In the genomic region with DNA sequence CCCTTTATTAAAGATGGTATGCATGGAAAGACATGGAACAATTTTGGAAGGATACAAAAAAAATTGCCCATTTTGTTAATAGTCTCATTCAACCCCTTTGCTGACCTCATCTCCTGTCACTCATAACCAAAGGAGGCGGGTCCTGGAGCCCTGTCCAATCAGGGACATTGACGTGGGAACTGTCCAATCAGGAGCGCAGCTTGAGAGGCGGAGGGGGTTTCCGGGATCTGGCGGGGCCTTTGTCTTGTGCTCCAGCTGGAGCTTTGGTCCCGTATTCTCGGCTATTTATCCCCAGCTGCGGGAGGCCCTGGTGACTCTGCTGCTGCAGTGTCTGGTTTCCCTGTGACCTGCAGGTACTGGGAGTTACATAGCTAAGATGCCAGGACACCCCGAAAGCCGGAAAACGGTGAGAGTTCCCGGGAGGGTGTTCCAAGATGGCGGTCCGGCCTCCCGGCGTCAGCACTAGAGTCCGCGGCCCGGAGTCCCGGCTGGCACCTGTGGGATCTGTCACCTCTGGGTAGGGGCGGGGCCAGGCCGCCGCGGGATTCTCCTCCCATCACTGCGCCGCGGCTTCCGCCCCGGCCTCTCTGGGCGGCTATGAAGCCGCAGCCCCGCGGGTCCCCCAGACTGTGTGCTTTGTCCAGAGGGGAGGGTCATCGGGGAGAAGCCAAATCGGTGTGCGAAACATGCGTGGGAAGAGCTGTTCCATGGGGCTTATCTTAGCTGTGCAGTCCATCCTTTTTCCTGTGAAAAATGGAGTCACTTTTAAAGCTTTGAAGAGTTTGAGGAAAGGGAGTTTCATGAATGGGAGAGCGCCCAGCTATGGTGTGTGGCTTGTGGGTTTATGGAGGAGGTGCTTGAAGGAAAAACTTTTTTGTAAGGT, we compare ENCODE assay signal across 1 cellular context.
TF ChIP-seq lines count a peak whose summit lies in the region.

TSS of gene ZNF678 (plus strand) at position 238 of the 883 bp plus-strand sequence. CDS start 87,436 bp downstream, outside the sequence.

TF ChIP-seq in K562, 482 proteins besides CTCF, POLR2A, EP300 and RAD21 (continued from another document and continues in another):
- TF ChIP-seq ARID4B (CRISPR knock-in tag; IDR thresholded peaks at IDR 0.05) (peak; percentile 68; the same call in 1 of the 2 replicates), HMGN3 (IDR thresholded peaks at IDR 0.05; ENCODE audit: borderline replicate concordance, extremely low read depth, insufficient read length, low read depth, low read length) (peak; percentile 89), ZNF263 (CRISPR knock-in tag; IDR thresholded peaks at IDR 0.05; ENCODE audit: borderline replicate concordance) (no peak), ZNF133 (CRISPR knock-in tag; IDR thresholded peaks at IDR 0.05) (no peak), ATF1 (CRISPR knock-in tag; IDR thresholded peaks at IDR 0.05) (peak; percentile 24; the same call in 1 of the 2 replicates), ATF1 (tag; IDR thresholded peaks at IDR 0.05) (peak; percentile 95), ZBTB2 (IDR thresholded peaks at IDR 0.05) (peak; percentile 57; the same call in 1 of the 2 replicates), FOXP4 (CRISPR knock-in tag; IDR thresholded peaks at IDR 0.05; ENCODE audit: borderline replicate concordance) (no peak), ATF6 (CRISPR knock-in tag; IDR thresholded peaks at IDR 0.05) (no peak), HDAC8 (tag; IDR thresholded peaks at IDR 0.05) (no peak; the same call in 1 of the 2 replicates), NR3C1 (CRISPR knock-in tag; IDR thresholded peaks at IDR 0.05) (no peak), SMAD3 (CRISPR knock-in tag; conservative IDR thresholded peaks at IDR 0.05) (no peak), BCLAF1 (IDR thresholded peaks at IDR 0.05; ENCODE audit: borderline replicate concordance in 1 of 2, control insufficient read depth in 1 of 2, low read depth in 2 of 2, low read length in 1 of 2) (peak in 1 of 2 experiments; percentile 80; a peak in 1 of 4 replicates), DPF2 (IDR thresholded peaks at IDR 0.05) (peak; percentile 90), HDAC2 (IDR thresholded peaks at IDR 0.05) (peak; percentile 79), BRF1 (IDR thresholded peaks at IDR 0.05; ENCODE audit: borderline replicate concordance, extremely low read depth, insufficient read length) (no peak), PTBP1 (IDR thresholded peaks at IDR 0.05; ENCODE audit: low read depth, low read length) (no peak), ZNF655 (CRISPR knock-in tag; IDR thresholded peaks at IDR 0.05) (no peak)
- TF ChIP-seq, protein P1, sequence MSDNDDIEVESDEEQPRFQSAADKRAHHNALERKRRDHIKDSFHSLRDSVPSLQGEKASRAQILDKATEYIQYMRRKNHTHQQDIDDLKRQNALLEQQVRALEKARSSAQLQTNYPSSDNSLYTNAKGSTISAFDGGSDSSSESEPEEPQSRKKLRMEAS (CRISPR knock-in tag; IDR thresholded peaks at IDR 0.05): peak; percentile 42
- TF ChIP-seq, protein P2, sequence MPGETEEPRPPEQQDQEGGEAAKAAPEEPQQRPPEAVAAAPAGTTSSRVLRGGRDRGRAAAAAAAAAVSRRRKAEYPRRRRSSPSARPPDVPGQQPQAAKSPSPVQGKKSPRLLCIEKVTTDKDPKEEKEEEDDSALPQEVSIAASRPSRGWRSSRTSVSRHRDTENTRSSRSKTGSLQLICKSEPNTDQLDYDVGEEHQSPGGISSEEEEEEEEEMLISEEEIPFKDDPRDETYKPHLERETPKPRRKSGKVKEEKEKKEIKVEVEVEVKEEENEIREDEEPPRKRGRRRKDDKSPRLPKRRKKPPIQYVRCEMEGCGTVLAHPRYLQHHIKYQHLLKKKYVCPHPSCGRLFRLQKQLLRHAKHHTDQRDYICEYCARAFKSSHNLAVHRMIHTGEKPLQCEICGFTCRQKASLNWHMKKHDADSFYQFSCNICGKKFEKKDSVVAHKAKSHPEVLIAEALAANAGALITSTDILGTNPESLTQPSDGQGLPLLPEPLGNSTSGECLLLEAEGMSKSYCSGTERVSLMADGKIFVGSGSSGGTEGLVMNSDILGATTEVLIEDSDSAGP (CRISPR knock-in tag; IDR thresholded peaks at IDR 0.05): no peak
- TF ChIP-seq, protein P3, sequence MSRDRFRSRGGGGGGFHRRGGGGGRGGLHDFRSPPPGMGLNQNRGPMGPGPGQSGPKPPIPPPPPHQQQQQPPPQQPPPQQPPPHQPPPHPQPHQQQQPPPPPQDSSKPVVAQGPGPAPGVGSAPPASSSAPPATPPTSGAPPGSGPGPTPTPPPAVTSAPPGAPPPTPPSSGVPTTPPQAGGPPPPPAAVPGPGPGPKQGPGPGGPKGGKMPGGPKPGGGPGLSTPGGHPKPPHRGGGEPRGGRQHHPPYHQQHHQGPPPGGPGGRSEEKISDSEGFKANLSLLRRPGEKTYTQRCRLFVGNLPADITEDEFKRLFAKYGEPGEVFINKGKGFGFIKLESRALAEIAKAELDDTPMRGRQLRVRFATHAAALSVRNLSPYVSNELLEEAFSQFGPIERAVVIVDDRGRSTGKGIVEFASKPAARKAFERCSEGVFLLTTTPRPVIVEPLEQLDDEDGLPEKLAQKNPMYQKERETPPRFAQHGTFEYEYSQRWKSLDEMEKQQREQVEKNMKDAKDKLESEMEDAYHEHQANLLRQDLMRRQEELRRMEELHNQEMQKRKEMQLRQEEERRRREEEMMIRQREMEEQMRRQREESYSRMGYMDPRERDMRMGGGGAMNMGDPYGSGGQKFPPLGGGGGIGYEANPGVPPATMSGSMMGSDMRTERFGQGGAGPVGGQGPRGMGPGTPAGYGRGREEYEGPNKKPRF (IDR thresholded peaks at IDR 0.05; ENCODE audit: low read depth, low read length): no peak
